Comparison of ENCODE assay signal across 3 cellular contexts in genomic region chr4:162237676-162238075, GRCh38.
TF ChIP-seq lines count a peak whose summit lies in the region.

No MANE protein-coding gene starts in this region.

TF ChIP-seq in HepG2, 621 proteins besides CTCF, POLR2A, EP300 and RAD21:
- no peak for TF ChIP-seq ZFP62 (CRISPR knock-in tag; IDR thresholded peaks at IDR 0.05)
- peak; percentile 76 for TF ChIP-seq MAFF (IDR thresholded peaks at IDR 0.05; ENCODE audit: low read depth, low read length)
- TF ChIP-seq MAFK (conservative IDR thresholded peaks at IDR 0.05 in 1 of 2, IDR thresholded peaks at IDR 0.05 in 1 of 2; ENCODE audit: low read length in 2 of 2): peak; percentile 53 to 85
- no peak for TF ChIP-seq DPF2 (CRISPR knock-in tag; IDR thresholded peaks at IDR 0.05; ENCODE audit: borderline replicate concordance, low read depth)
- no peak for TF ChIP-seq ZNF775 (CRISPR knock-in tag; IDR thresholded peaks at IDR 0.05; ENCODE audit: borderline replicate concordance)

TF ChIP-seq in IMR-90, 13 proteins besides CTCF, POLR2A, EP300 and RAD21:
- TF ChIP-seq MAFK (IDR thresholded peaks at IDR 0.05; ENCODE audit: low read depth, low read length): peak; percentile 62
- TF ChIP-seq, protein P1, sequence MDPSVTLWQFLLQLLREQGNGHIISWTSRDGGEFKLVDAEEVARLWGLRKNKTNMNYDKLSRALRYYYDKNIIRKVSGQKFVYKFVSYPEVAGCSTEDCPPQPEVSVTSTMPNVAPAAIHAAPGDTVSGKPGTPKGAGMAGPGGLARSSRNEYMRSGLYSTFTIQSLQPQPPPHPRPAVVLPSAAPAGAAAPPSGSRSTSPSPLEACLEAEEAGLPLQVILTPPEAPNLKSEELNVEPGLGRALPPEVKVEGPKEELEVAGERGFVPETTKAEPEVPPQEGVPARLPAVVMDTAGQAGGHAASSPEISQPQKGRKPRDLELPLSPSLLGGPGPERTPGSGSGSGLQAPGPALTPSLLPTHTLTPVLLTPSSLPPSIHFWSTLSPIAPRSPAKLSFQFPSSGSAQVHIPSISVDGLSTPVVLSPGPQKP (IDR thresholded peaks at IDR 0.05; ENCODE audit: borderline replicate concordance, low read depth, low read length): no peak

TF ChIP-seq in H1, 55 proteins besides CTCF, POLR2A, EP300 and RAD21:
- TF ChIP-seq CBX5 (IDR thresholded peaks at IDR 0.05; ENCODE audit: low read depth, low read length) (no peak), NANOG (IDR thresholded peaks at IDR 0.05; ENCODE audit: insufficient read depth, low read depth, low read length, poor library complexity, severe bottlenecking) (no peak), MAFK (IDR thresholded peaks at IDR 0.05; ENCODE audit: low read depth, low read length) (peak; percentile 62; the same call in 1 of the 2 replicates), HDAC2 (IDR thresholded peaks at IDR 0.05; ENCODE audit: borderline replicate concordance in 1 of 2, low read depth in 2 of 2, low read length in 2 of 2) (no peak), SRF (IDR thresholded peaks at IDR 0.05; ENCODE audit: low read depth, low read length) (no peak), POU5F1 (IDR thresholded peaks at IDR 0.05; ENCODE audit: low read depth, low read length) (no peak), CHD2 (IDR thresholded peaks at IDR 0.05; ENCODE audit: low read length) (no peak)
- TF ChIP-seq, protein P2, sequence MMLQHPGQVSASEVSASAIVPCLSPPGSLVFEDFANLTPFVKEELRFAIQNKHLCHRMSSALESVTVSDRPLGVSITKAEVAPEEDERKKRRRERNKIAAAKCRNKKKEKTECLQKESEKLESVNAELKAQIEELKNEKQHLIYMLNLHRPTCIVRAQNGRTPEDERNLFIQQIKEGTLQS (IDR thresholded peaks at IDR 0.05; ENCODE audit: insufficient read depth, low read depth, low read length): no peak
